ENCODE assay signal across 1 cellular context in genomic region chr5:112976432-112977309, GRCh38.
A peak's percentile ranks its signal among the peaks of the same experiment; 100 is the strongest.
TF ChIP-seq lines count a peak whose summit lies in the region.

Gene DCP2, plus strand, starts transcription at chr5:112976798. Its CDS starts 136 bp downstream, at chr5:112976934.

TF ChIP-seq in HepG2, 621 proteins besides CTCF, POLR2A, EP300 and RAD21 (continued from another document and continues in another):
- TF ChIP-seq THAP7 (CRISPR knock-in tag; IDR thresholded peaks at IDR 0.05) (peak; percentile 86), SIX1 (CRISPR knock-in tag; IDR thresholded peaks at IDR 0.05; ENCODE audit: borderline replicate concordance) (no peak; the same call in 1 of the 2 replicates), MAFF (IDR thresholded peaks at IDR 0.05; ENCODE audit: low read depth, low read length) (no peak), ZNF441 (CRISPR knock-in tag; IDR thresholded peaks at IDR 0.05; ENCODE audit: borderline replicate concordance) (peak; percentile 44; the same call in 1 of the 2 replicates), CEBPG (CRISPR knock-in tag; IDR thresholded peaks at IDR 0.05) (no peak), SP4 (CRISPR knock-in tag; IDR thresholded peaks at IDR 0.05) (peak; percentile 92), NR3C1 (CRISPR knock-in tag; IDR thresholded peaks at IDR 0.05) (no peak), ZNF761 (CRISPR knock-in tag; conservative IDR thresholded peaks at IDR 0.05) (no peak), ZNF354B (CRISPR knock-in tag; IDR thresholded peaks at IDR 0.05) (no peak), HMG20A (CRISPR knock-in tag; IDR thresholded peaks at IDR 0.05; ENCODE audit: borderline replicate concordance) (no peak), NR0B2 (CRISPR knock-in tag; IDR thresholded peaks at IDR 0.05) (peak; percentile 72; the same call in 1 of the 2 replicates), RBM39 (IDR thresholded peaks at IDR 0.05; ENCODE audit: low read depth, low read length, poor library complexity, severe bottlenecking) (peak; percentile 24), STAT5B (CRISPR knock-in tag; IDR thresholded peaks at IDR 0.05) (no peak), MEIS1 (CRISPR knock-in tag; IDR thresholded peaks at IDR 0.05; ENCODE audit: borderline replicate concordance) (no peak), PAWR (CRISPR knock-in tag; IDR thresholded peaks at IDR 0.05; ENCODE audit: borderline replicate concordance) (no peak), MYPOP (CRISPR knock-in tag; IDR thresholded peaks at IDR 0.05) (peak; percentile 64), ZBTB20 (CRISPR knock-in tag; IDR thresholded peaks at IDR 0.05; ENCODE audit: borderline replicate concordance, low read depth) (peak; percentile 36; the same call in 1 of the 2 replicates), TMF1 (CRISPR knock-in tag; IDR thresholded peaks at IDR 0.05; ENCODE audit: low read depth) (no peak), GABPB1 (CRISPR knock-in tag; IDR thresholded peaks at IDR 0.05) (peak; percentile 90), KLF16 (CRISPR knock-in tag; IDR thresholded peaks at IDR 0.05) (peak in 1 of 2 experiments; percentile 83; a peak in 1 of 4 replicates), NR2F2 (IDR thresholded peaks at IDR 0.05; ENCODE audit: borderline replicate concordance, low read depth) (no peak; the same call in 1 of the 2 replicates), ZNF205 (CRISPR knock-in tag; IDR thresholded peaks at IDR 0.05) (no peak), ZNF563 (CRISPR knock-in tag; IDR thresholded peaks at IDR 0.05) (peak; percentile 30; the same call in 1 of the 2 replicates), ZNF775 (CRISPR knock-in tag; IDR thresholded peaks at IDR 0.05; ENCODE audit: borderline replicate concordance) (no peak), NR2F1 (CRISPR knock-in tag; IDR thresholded peaks at IDR 0.05) (no peak), PHF21A (CRISPR knock-in tag; IDR thresholded peaks at IDR 0.05) (no peak; the same call in 1 of the 2 replicates), KAT8 (CRISPR knock-in tag; IDR thresholded peaks at IDR 0.05) (peak; percentile 86), FOXA3 (CRISPR knock-in tag; IDR thresholded peaks at IDR 0.05) (peak; percentile 52), HDAC6 (IDR thresholded peaks at IDR 0.05; ENCODE audit: low read depth, low read length) (no peak), ZNF24 (IDR thresholded peaks at IDR 0.05) (no peak), NAIF1 (CRISPR knock-in tag; IDR thresholded peaks at IDR 0.05; ENCODE audit: borderline replicate concordance) (peak; percentile 66; the same call in 1 of the 2 replicates), ZSCAN25 (CRISPR knock-in tag; IDR thresholded peaks at IDR 0.05) (0 out of 2 replicates have a peak, but pooled peaks have one; percentile 32), ZNF264 (CRISPR knock-in tag; IDR thresholded peaks at IDR 0.05) (no peak), ZNF782 (CRISPR knock-in tag; IDR thresholded peaks at IDR 0.05; ENCODE audit: borderline replicate concordance) (no peak; the same call in 1 of the 2 replicates), THAP8 (CRISPR knock-in tag; IDR thresholded peaks at IDR 0.05; ENCODE audit: borderline replicate concordance) (no peak), SETDB1 (CRISPR knock-in tag; IDR thresholded peaks at IDR 0.05; ENCODE audit: borderline replicate concordance) (no peak), ZNF691 (CRISPR knock-in tag; IDR thresholded peaks at IDR 0.05; ENCODE audit: borderline replicate concordance, low read depth) (no peak), ZNF276 (CRISPR knock-in tag; IDR thresholded peaks at IDR 0.05; ENCODE audit: low read depth) (no peak; the same call in 1 of the 2 replicates), ZNF562 (CRISPR knock-in tag; IDR thresholded peaks at IDR 0.05; ENCODE audit: borderline replicate concordance) (no peak), MBNL3 (CRISPR knock-in tag; conservative IDR thresholded peaks at IDR 0.05) (no peak), ARID3A (IDR thresholded peaks at IDR 0.05; ENCODE audit: low read depth, low read length) (no peak), SRSF4 (IDR thresholded peaks at IDR 0.05; ENCODE audit: low read depth, low read length, poor library complexity, severe bottlenecking) (no peak), BRCA1 (CRISPR knock-in tag; IDR thresholded peaks at IDR 0.05) (no peak), BRD4 (CRISPR knock-in tag; IDR thresholded peaks at IDR 0.05) (no peak; the same call in none of the 2 replicates), ZFP90 (CRISPR knock-in tag; IDR thresholded peaks at IDR 0.05; ENCODE audit: borderline replicate concordance) (no peak; the same call in none of the 2 replicates), FIP1L1 (IDR thresholded peaks at IDR 0.05; ENCODE audit: borderline replicate concordance, insufficient read depth, low read depth, low read length) (no peak), RBM22 (optimal IDR thresholded peaks at IDR 0.05; ENCODE audit: low read length) (no peak), ZBTB26 (CRISPR knock-in tag; IDR thresholded peaks at IDR 0.05; ENCODE audit: borderline replicate concordance) (peak; percentile 34; the same call in 1 of the 2 replicates), MIER2 (CRISPR knock-in tag; IDR thresholded peaks at IDR 0.05) (no peak), HIVEP1 (CRISPR knock-in tag; IDR thresholded peaks at IDR 0.05) (peak; percentile 38; the same call in 1 of the 2 replicates), ZUFSP (CRISPR knock-in tag; IDR thresholded peaks at IDR 0.05; ENCODE audit: borderline replicate concordance) (no peak), TARDBP (CRISPR knock-in tag; IDR thresholded peaks at IDR 0.05) (peak; percentile 26; the same call in 1 of the 2 replicates), ZBTB21 (CRISPR knock-in tag; IDR thresholded peaks at IDR 0.05) (no peak; the same call in 1 of the 2 replicates), TAF1 (CRISPR knock-in tag; IDR thresholded peaks at IDR 0.05) (peak; percentile 93), ATF5 (CRISPR knock-in tag; IDR thresholded peaks at IDR 0.05; ENCODE audit: low read depth) (no peak), ZFP41 (CRISPR knock-in tag; IDR thresholded peaks at IDR 0.05; ENCODE audit: borderline replicate concordance) (peak; percentile 36; the same call in 1 of the 2 replicates), DR1 (CRISPR knock-in tag; IDR thresholded peaks at IDR 0.05) (no peak), TGIF2 (CRISPR knock-in tag; IDR thresholded peaks at IDR 0.05) (no peak), KLF12 (CRISPR knock-in tag; IDR thresholded peaks at IDR 0.05; ENCODE audit: borderline replicate concordance) (no peak), TFAP4 (IDR thresholded peaks at IDR 0.05; ENCODE audit: borderline replicate concordance, low read depth) (no peak), KLF6 (CRISPR knock-in tag; IDR thresholded peaks at IDR 0.05) (no peak), ZMYM2 (CRISPR knock-in tag; IDR thresholded peaks at IDR 0.05) (no peak; the same call in 1 of the 2 replicates), TSC22D2 (CRISPR knock-in tag; IDR thresholded peaks at IDR 0.05; ENCODE audit: borderline replicate concordance) (peak; percentile 58; the same call in 1 of the 2 replicates), BHLHE40 (IDR thresholded peaks at IDR 0.05; ENCODE audit: low read length) (no peak), ZNF180 (CRISPR knock-in tag; IDR thresholded peaks at IDR 0.05; ENCODE audit: borderline replicate concordance, low read depth) (no peak), GTF2F1 (IDR thresholded peaks at IDR 0.05; ENCODE audit: low read length) (0 out of 2 replicates have a peak, but pooled peaks have one; percentile 2), ZFX (CRISPR knock-in tag; IDR thresholded peaks at IDR 0.05; ENCODE audit: low read depth) (peak; percentile 77)
